14 cellular contexts compared by ENCODE assay signal in genomic region chr2:170878505-170878904, GRCh38. TPM values are rescaled to one million over a fixed set of nuclear protein-coding genes. Genes with fewer than 3 reads are reported as not detected.
DNase-seq lines count a peak whose midpoint lies in the region; ATAC-seq, FAIRE-seq and TF ChIP-seq lines count a peak whose summit lies in the region.
"Had no signal": no experiment of that assay in that cellular context is flagged by ENCODE, and none has a peak within 500 bp of the region (broad histone marks: within the 10 kb centered on the region; RNA-seq: fewer than 3 reads in every experiment).

No MANE protein-coding gene starts in this region.

- TF ChIP-seq POLR2A in GM12892 (IDR thresholded peaks at IDR 0.05; ENCODE audit: low read depth, low read length), result no peak

- H3K36me3 ChIP-seq in left lung, result no peaks in the 10 kb centered on the region
- H3K36me3 ChIP-seq: left ventricle myocardium inferior, thyroid gland had no signal

- ATAC-seq in HG02678 (IDR thresholded peaks at IDR 0.05; ENCODE audit: unreplicated experiment) (peak; percentile 63), SK-N-SH treated with all-trans-retinoic acid at 6 μM for 48 hours (peak; percentile 59), left lung (peak; percentile 39), GM18870 (IDR thresholded peaks at IDR 0.05; ENCODE audit: unreplicated experiment) (no peak), HG03565 (IDR thresholded peaks at IDR 0.05; ENCODE audit: unreplicated experiment) (no peak)

- no peak for TF ChIP-seq CTCF in left lung (IDR thresholded peaks at IDR 0.05)

- H3K9me3 ChIP-seq in left lung, result no peaks in the 10 kb centered on the region
- H3K9me3 ChIP-seq: left ventricle myocardium inferior, thyroid gland had no signal

- no peak overlapping the region for H3K4me3 ChIP-seq in left lung
- H3K4me3 ChIP-seq: left ventricle myocardium inferior, thyroid gland had no signal

- no peaks in the 10 kb centered on the region for H3K27me3 ChIP-seq in left lung
- H3K27me3 ChIP-seq: thyroid gland had no signal

- no peak overlapping the region for H3K27ac ChIP-seq in left lung
- H3K27ac ChIP-seq: left ventricle myocardium inferior, thyroid gland had no signal

- peaks cover 0 to 3% of the 10 kb centered on the region in 2 donors for H3K4me1 ChIP-seq in left lung
- H3K4me1 ChIP-seq: left ventricle myocardium inferior had no signal

- FAIRE-seq in GM12892 (lab: Jason Lieb, UNC), result no peak

- intact Hi-C loops in left lung (cut with DNase I), result no loop called here

- DNase-seq in GM12892 (ENCODE audit: insufficient read length) (peak; percentile 14), left lung (no peak), dedifferentiated amniotic fluid mesenchymal stem cell (ENCODE audit: extremely low spot score) (no peak), DMS153 treated with DMSO at 0.1 percent for 48 hours (lab: John Stamatoyannopoulos, UW; ENCODE audit: unreplicated experiment) (no peak)
- DNase-seq: DMS53, foreskin melanocyte, left ventricle myocardium inferior, NCI-H1417, NCI-H82, thyroid gland had no signal

TF ChIP-seq in SK-N-SH treated with all-trans-retinoic acid at 6 μM for 48 hours, 23 proteins besides CTCF, POLR2A, EP300 and RAD21:
- TF ChIP-seq ZNF70 (CRISPR knock-in tag; IDR thresholded peaks at IDR 0.05) (no peak), GLIS3 (CRISPR knock-in tag; IDR thresholded peaks at IDR 0.05) (no peak), ZFP3 (CRISPR knock-in tag; IDR thresholded peaks at IDR 0.05) (no peak), CREB5 (CRISPR knock-in tag; IDR thresholded peaks at IDR 0.05; ENCODE audit: low read depth) (no peak), RARB (CRISPR knock-in tag; IDR thresholded peaks at IDR 0.05) (no peak), ISL1 (CRISPR knock-in tag; IDR thresholded peaks at IDR 0.05) (no peak), PPARA (CRISPR knock-in tag; IDR thresholded peaks at IDR 0.05; ENCODE audit: borderline replicate concordance) (no peak), OSR1 (CRISPR knock-in tag; IDR thresholded peaks at IDR 0.05) (no peak), TOX (CRISPR knock-in tag; IDR thresholded peaks at IDR 0.05; ENCODE audit: borderline replicate concordance) (no peak), BACH2 (CRISPR knock-in tag; IDR thresholded peaks at IDR 0.05; ENCODE audit: borderline replicate concordance) (no peak), ZNF565 (CRISPR knock-in tag; conservative IDR thresholded peaks at IDR 0.05; ENCODE audit: low read depth) (no peak), ZC3H10 (CRISPR knock-in tag; IDR thresholded peaks at IDR 0.05) (no peak), TCF4 (CRISPR knock-in tag; IDR thresholded peaks at IDR 0.05; ENCODE audit: borderline replicate concordance) (no peak), ARNTL (CRISPR knock-in tag; IDR thresholded peaks at IDR 0.05; ENCODE audit: borderline replicate concordance, low read depth) (no peak), SNAI2 (CRISPR knock-in tag; IDR thresholded peaks at IDR 0.05) (no peak), ZFP30 (CRISPR knock-in tag; IDR thresholded peaks at IDR 0.05) (no peak), ESRRG (CRISPR knock-in tag; IDR thresholded peaks at IDR 0.05) (no peak), ZNF8 (CRISPR knock-in tag; IDR thresholded peaks at IDR 0.05) (no peak)
- TF ChIP-seq, protein P1, sequence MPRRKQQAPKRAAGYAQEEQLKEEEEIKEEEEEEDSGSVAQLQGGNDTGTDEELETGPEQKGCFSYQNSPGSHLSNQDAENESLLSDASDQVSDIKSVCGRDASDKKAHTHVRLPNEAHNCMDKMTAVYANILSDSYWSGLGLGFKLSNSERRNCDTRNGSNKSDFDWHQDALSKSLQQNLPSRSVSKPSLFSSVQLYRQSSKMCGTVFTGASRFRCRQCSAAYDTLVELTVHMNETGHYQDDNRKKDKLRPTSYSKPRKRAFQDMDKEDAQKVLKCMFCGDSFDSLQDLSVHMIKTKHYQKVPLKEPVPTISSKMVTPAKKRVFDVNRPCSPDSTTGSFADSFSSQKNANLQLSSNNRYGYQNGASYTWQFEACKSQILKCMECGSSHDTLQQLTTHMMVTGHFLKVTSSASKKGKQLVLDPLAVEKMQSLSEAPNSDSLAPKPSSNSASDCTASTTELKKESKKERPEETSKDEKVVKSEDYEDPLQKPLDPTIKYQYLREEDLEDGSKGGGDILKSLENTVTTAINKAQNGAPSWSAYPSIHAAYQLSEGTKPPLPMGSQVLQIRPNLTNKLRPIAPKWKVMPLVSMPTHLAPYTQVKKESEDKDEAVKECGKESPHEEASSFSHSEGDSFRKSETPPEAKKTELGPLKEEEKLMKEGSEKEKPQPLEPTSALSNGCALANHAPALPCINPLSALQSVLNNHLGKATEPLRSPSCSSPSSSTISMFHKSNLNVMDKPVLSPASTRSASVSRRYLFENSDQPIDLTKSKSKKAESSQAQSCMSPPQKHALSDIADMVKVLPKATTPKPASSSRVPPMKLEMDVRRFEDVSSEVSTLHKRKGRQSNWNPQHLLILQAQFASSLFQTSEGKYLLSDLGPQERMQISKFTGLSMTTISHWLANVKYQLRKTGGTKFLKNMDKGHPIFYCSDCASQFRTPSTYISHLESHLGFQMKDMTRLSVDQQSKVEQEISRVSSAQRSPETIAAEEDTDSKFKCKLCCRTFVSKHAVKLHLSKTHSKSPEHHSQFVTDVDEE (CRISPR knock-in tag; IDR thresholded peaks at IDR 0.05), result no peak
- TF ChIP-seq, protein P2, sequence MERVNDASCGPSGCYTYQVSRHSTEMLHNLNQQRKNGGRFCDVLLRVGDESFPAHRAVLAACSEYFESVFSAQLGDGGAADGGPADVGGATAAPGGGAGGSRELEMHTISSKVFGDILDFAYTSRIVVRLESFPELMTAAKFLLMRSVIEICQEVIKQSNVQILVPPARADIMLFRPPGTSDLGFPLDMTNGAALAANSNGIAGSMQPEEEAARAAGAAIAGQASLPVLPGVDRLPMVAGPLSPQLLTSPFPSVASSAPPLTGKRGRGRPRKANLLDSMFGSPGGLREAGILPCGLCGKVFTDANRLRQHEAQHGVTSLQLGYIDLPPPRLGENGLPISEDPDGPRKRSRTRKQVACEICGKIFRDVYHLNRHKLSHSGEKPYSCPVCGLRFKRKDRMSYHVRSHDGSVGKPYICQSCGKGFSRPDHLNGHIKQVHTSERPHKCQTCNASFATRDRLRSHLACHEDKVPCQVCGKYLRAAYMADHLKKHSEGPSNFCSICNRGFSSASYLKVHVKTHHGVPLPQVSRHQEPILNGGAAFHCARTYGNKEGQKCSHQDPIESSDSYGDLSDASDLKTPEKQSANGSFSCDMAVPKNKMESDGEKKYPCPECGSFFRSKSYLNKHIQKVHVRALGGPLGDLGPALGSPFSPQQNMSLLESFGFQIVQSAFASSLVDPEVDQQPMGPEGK (CRISPR knock-in tag; IDR thresholded peaks at IDR 0.05; ENCODE audit: borderline replicate concordance), result no peak

RNA-seq across cellular contexts. Expression of gene GORASP2, which starts 50.5 kb away (rescaled TPM):
- polyA plus RNA-seq in GM12892 (2012; ENCODE audit: missing spikeins), result 59.6 TPM
- total RNA-seq in left lung, result 10 to 100 TPM; 80.7 to 84.4 TPM

Comparison
In these comparisons a context has a peak if more than half of its experiments do, and no peak if none do; other contexts are left out.
1. ATAC-seq: peak in HG02678 (single experiment), SK-N-SH treated with all-trans-retinoic acid at 6 μM for 48 hours (single experiment) and left lung (single experiment); none in GM18870 (single experiment) and HG03565 (single experiment).